ENCODE assay signal across 22 cellular contexts in the genomic region with DNA sequence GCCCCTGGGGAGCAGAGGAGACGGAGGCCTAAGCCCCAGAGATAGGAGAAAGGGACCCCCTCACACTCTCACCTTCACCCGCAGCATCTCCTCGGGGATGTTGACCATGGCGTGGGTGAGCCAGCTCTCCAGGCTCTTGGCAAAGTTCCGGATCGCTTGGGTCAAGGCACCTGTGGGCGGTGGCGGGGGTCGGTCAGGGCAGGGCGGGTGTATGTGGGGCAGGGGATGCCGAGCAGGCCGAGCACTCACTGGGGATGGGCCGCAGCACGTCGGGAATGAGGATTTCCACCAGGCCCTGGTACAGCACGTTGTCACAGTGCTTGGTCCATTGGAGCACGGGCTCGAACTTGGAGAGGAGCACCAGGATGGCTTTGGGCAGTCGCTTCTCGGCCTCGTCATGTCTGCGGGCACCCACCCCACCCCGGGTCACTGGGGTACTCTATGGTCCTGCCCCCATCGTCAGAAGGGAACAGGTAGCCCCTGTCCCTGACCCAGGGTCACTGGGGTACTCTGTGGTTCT. TPM values are rescaled to one million over a fixed set of nuclear protein-coding genes. Genes with fewer than 3 reads are reported as not detected.
"Had no signal": no experiment of that assay in that cellular context is flagged by ENCODE, and none has a peak within 500 bp of the region (broad histone marks: within the 10 kb centered on the region; RNA-seq: fewer than 3 reads in every experiment).

No MANE protein-coding gene starts in this region.

- ATAC-seq: HepG2 had no signal

- H3K27me3 ChIP-seq: MG63, SJSA1 had no signal

- H3K9me3 ChIP-seq: MG63, SJSA1 had no signal

- H3K4me3 ChIP-seq: MG63, SJSA1, SK-N-MC had no signal

- DNase-seq: Karpas-422, KG1, NCI-H1092, NCI-H1105 treated with DMSO at 0.1 percent for 48 hours, NCI-H1417 treated with DMSO at 0.1 percent for 48 hours, NCI-H146, NCI-H1694 treated with DMSO at 0.1 percent for 48 hours, NCI-H1930, NCI-H2081, NCI-H2107, NCI-H2227 treated with DMSO at 0.1 percent for 48 hours, NCI-H446, NCI-H510A, NCI-H524 treated with DMSO at 0.1 percent for 48 hours, NCI-H69, NCI-H774, RPMI8226, SIG-M5 had no signal

- H3K27ac ChIP-seq: SJSA1, SK-N-MC had no signal

RNA-seq across cellular contexts. Expression of a gene that starts 27.2 kb away (rescaled TPM):
- total RNA-seq: HepG2 had no signal
